11 cellular contexts compared by ENCODE assay signal in the genomic region with DNA sequence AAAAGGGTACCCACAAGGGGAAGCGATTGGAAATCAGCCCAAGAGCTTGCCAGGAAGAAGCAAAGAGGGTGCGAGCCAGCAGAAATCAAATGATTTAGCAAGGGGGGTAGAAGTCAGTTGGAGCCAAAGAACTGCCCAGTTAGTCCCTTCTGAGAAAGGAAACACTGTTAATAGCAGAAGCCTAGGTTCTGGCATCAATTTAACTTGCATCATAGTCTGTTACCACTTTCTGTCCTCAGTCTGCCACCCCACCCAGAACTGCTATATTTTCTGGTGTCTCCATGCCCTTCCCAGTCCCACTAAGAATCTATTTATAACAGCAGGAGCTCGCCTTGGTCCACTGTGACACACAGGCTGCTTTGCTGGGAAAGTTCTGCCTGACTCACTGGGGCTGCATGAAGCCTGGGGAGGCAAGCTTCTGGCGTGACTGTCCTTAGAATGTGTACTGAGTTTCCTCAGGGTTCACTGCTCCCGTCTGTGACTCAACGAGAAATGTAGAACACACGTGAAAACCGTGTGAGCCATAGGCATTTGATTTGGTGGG.
DNase-seq lines count a peak whose midpoint lies in the region; ATAC-seq and TF ChIP-seq lines count a peak whose summit lies in the region.
"Had no signal": no experiment of that assay in that cellular context is flagged by ENCODE, and none has a peak within 500 bp of the region (broad histone marks: within the 10 kb centered on the region; RNA-seq: fewer than 3 reads in every experiment).

No MANE protein-coding gene starts in this region.

- H3K36me3 ChIP-seq in lung (ENCODE audit: control insufficient read depth in 2 of 2, insufficient read depth in 2 of 2, low read length in 2 of 2) (no peaks in the 10 kb centered on the region), upper lobe of right lung (no peaks in the 10 kb centered on the region)

- H3K9me3 ChIP-seq in lung (ENCODE audit: control insufficient read depth in 2 of 2, insufficient read depth in 1 of 2, low read length in 1 of 2) (no peaks in the 10 kb centered on the region), upper lobe of right lung (no peaks in the 10 kb centered on the region)

- ATAC-seq in lung (ENCODE audit: insufficient read depth, low FRiP score), result peak; percentile 81
- ATAC-seq in upper lobe of right lung, result peak; percentile 77
- no peak for ATAC-seq in stimulated activated effector memory CD8-positive, alpha-beta T cell treated with anti-CD3 and anti-CD28 coated beads, Interleukin-12 subunit alpha, Interleukin-12 subunit beta, amount 100 ng/mL, for 72 hours
- ATAC-seq in GM19395 (IDR thresholded peaks at IDR 0.05; ENCODE audit: unreplicated experiment), result no peak

- no peak for TF ChIP-seq CTCF in lung (IDR thresholded peaks at IDR 0.05; ENCODE audit: control extremely low read depth, extremely low read depth)
- no peak for TF ChIP-seq CTCF in upper lobe of right lung (IDR thresholded peaks at IDR 0.05)

- H3K9me3 Mint-ChIP-seq in stimulated activated effector memory CD8-positive, alpha-beta T cell treated with anti-CD3 and anti-CD28 coated beads, Interleukin-12 subunit alpha, Interleukin-12 subunit beta, amount 100 ng/mL, for 72 hours, result no peaks in the 10 kb centered on the region
- H3K9me3 Mint-ChIP-seq: activated CD4-positive, alpha-beta T cell treated with anti-CD3 and anti-CD28 coated beads, Interleukin-2, amount 10 ng/mL, durations not matched to agents 7 days and 5 days had no signal

- peak; percentile 95 for DNase-seq in HT1080 (ENCODE audit: low read depth)
- peak; percentile 62 for DNase-seq in epidermal melanocyte (ENCODE audit: insufficient read length, low spot score)
- no peak for DNase-seq in lung (ENCODE audit: low spot score)
- no peak for DNase-seq in upper lobe of right lung
- no peak for DNase-seq in activated CD4-positive, alpha-beta T cell treated with anti-CD3 and anti-CD28 coated beads for 1 hour
- DNase-seq in NCI-H510A (lab: John Stamatoyannopoulos, UW), result no peak
- DNase-seq in stimulated activated effector memory CD8-positive, alpha-beta T cell treated with anti-CD3 and anti-CD28 coated beads, Interleukin-12 subunit alpha, Interleukin-12 subunit beta, amount 100 ng/mL, for 72 hours (ENCODE audit: low spot score in 2 of 2), result no peak
- DNase-seq: activated CD4-positive, alpha-beta T cell treated with anti-CD3 and anti-CD28 coated beads, Interleukin-2, amount 10 ng/mL, durations not matched to agents 7 days and 5 days; effector memory CD4-positive, alpha-beta T cell; NCI-H2171 treated with DMSO at 0.1 percent for 48 hours had no signal

- H3K4me1 ChIP-seq in lung (ENCODE audit: control insufficient read depth in 2 of 2, insufficient read depth in 2 of 2, low read length in 2 of 2), result peaks cover 1 to 4% of the 10 kb centered on the region in 2 donors
- H3K4me1 ChIP-seq in upper lobe of right lung, result peaks cover 3% of the 10 kb centered on the region

- H3K27ac Mint-ChIP-seq in stimulated activated effector memory CD8-positive, alpha-beta T cell treated with anti-CD3 and anti-CD28 coated beads, Interleukin-12 subunit alpha, Interleukin-12 subunit beta, amount 100 ng/mL, for 72 hours, result no peak overlapping the region
- H3K27ac Mint-ChIP-seq: activated CD4-positive, alpha-beta T cell treated with anti-CD3 and anti-CD28 coated beads, Interleukin-2, amount 10 ng/mL, durations not matched to agents 7 days and 5 days had no signal

- no peaks in the 10 kb centered on the region for H3K36me3 Mint-ChIP-seq in stimulated activated effector memory CD8-positive, alpha-beta T cell treated with anti-CD3 and anti-CD28 coated beads, Interleukin-12 subunit alpha, Interleukin-12 subunit beta, amount 100 ng/mL, for 72 hours

- WGBS in lung, 2 donors, result 37 to 46% methylated on average over 8 of the region's 8 CpGs

- no peak overlapping the region for H3K4me3 ChIP-seq in lung
- H3K4me3 ChIP-seq in upper lobe of right lung, result no peak overlapping the region

- intact Hi-C loops in upper lobe of right lung (cut with DNase I), result no loop called here

- no peaks in the 10 kb centered on the region for H3K4me1 Mint-ChIP-seq in stimulated activated effector memory CD8-positive, alpha-beta T cell treated with anti-CD3 and anti-CD28 coated beads, Interleukin-12 subunit alpha, Interleukin-12 subunit beta, amount 100 ng/mL, for 72 hours
- H3K4me1 Mint-ChIP-seq: activated CD4-positive, alpha-beta T cell treated with anti-CD3 and anti-CD28 coated beads, Interleukin-2, amount 10 ng/mL, durations not matched to agents 7 days and 5 days had no signal

- H3K4me3 Mint-ChIP-seq in stimulated activated effector memory CD8-positive, alpha-beta T cell treated with anti-CD3 and anti-CD28 coated beads, Interleukin-12 subunit alpha, Interleukin-12 subunit beta, amount 100 ng/mL, for 72 hours, result no peak overlapping the region
- H3K4me3 Mint-ChIP-seq: activated CD4-positive, alpha-beta T cell treated with anti-CD3 and anti-CD28 coated beads, Interleukin-2, amount 10 ng/mL, durations not matched to agents 7 days and 5 days had no signal

- H3K27ac ChIP-seq in lung (ENCODE audit: low read depth in 1 of 2, low read length in 1 of 2) (peak overlapping the region; percentile 75 to 82), upper lobe of right lung (no peak overlapping the region)

- H3K27me3 ChIP-seq in lung (ENCODE audit: control insufficient read depth, insufficient read depth) (no peaks in the 10 kb centered on the region), upper lobe of right lung (no peaks in the 10 kb centered on the region)

Comparison
In these comparisons a context has a peak if more than half of its experiments do, and no peak if none do; other contexts are left out.
1. DNase-seq: peak in HT1080 (single experiment) and epidermal melanocyte (single experiment); none in lung (single experiment), upper lobe of right lung (single experiment), activated CD4-positive, alpha-beta T cell treated with anti-CD3 and anti-CD28 coated beads for 1 hour (single experiment), NCI-H510A (single experiment) and stimulated activated effector memory CD8-positive, alpha-beta T cell treated with anti-CD3 and anti-CD28 coated beads, Interleukin-12 subunit alpha, Interleukin-12 subunit beta, amount 100 ng/mL, for 72 hours (0 of 2).
2. ATAC-seq: peak in lung (single experiment) and upper lobe of right lung (single experiment); none in stimulated activated effector memory CD8-positive, alpha-beta T cell treated with anti-CD3 and anti-CD28 coated beads, Interleukin-12 subunit alpha, Interleukin-12 subunit beta, amount 100 ng/mL, for 72 hours (single experiment) and GM19395 (single experiment).